In genomic region chr19:7622933-7623685, GRCh38 we compare ENCODE assay signal across 11 cellular contexts. TPM values are rescaled to one million over a fixed set of nuclear protein-coding genes. Genes with fewer than 3 reads are reported as not detected.
DNase-seq lines count a peak whose midpoint lies in the region; ATAC-seq and TF ChIP-seq lines count a peak whose summit lies in the region.
"Had no signal": no experiment of that assay in that cellular context is flagged by ENCODE, and none has a peak within 500 bp of the region (broad histone marks: within the 10 kb centered on the region; RNA-seq: fewer than 3 reads in every experiment).

No MANE protein-coding gene starts in this region.

- no peak overlapping the region for H3K27ac Mint-ChIP-seq in WTC11

- CTCF ChIA-PET in WTC11 (lab: Charles Lee): interaction anchor here (0.6 to 1.9 kb wide), 4 partner anchors 27 to 208 kb away, joined by 3 to 16 read pairs (median 8); partner anchors contain the start of genes CAMSAP3 and TRAPPC5

- POLR2A ChIA-PET in WTC11 (lab: Charles Lee): no interaction called here

- DNase-seq in ELR (ENCODE audit: low read depth) (peak; percentile 19), WTC11 (ENCODE audit: low spot score) (peak; percentile 72), posterior cingulate gyrus (no peak)
- DNase-seq: activated CD4-positive, alpha-beta T cell treated with anti-CD3 and anti-CD28 coated beads, Interleukin-2, amount 50 U/mL, for 1 hour; activated effector memory CD4-positive, alpha-beta T cell treated with anti-CD3 and anti-CD28 coated beads, Interleukin-2, amount 50 U/mL, for 16 hours; dorsolateral prefrontal cortex; NCI-H1694; NCI-H69; T-helper 2 cell had no signal

- no peaks in the 10 kb centered on the region; the same call in 1 of the 2 replicates for H3K4me1 Mint-ChIP-seq in WTC11

- TF ChIP-seq CTCF in WTC11 (IDR thresholded peaks at IDR 0.05): no peak

- ATAC-seq in WTC11: peak; percentile 89
- ATAC-seq in GM19397 (IDR thresholded peaks at IDR 0.05; ENCODE audit: unreplicated experiment): no peak

- intact Hi-C loops in posterior cingulate gyrus (cut with DNase I): no loop called here

- H3K9me3 Mint-ChIP-seq in WTC11: no peaks in the 10 kb centered on the region

- H3K4me3 Mint-ChIP-seq in WTC11: no peak overlapping the region

- H3K36me3 Mint-ChIP-seq in WTC11: peaks cover 30% of the 10 kb centered on the region

- no peaks in the 10 kb centered on the region for H3K27me3 Mint-ChIP-seq in WTC11 (ENCODE audit: low read depth)

TF ChIP-seq in WTC11, 78 proteins besides CTCF, POLR2A, EP300 and RAD21:
- TF ChIP-seq TEAD4 (CRISPR knock-in tag; IDR thresholded peaks at IDR 0.05) (no peak), ZNF671 (CRISPR knock-in tag; IDR thresholded peaks at IDR 0.05) (no peak), SMAD4 (CRISPR knock-in tag; IDR thresholded peaks at IDR 0.05) (no peak), ESRRA (CRISPR knock-in tag; IDR thresholded peaks at IDR 0.05; ENCODE audit: borderline replicate concordance) (no peak), NR3C1 (CRISPR knock-in tag; conservative IDR thresholded peaks at IDR 0.05; ENCODE audit: low read depth) (no peak), RORB (CRISPR knock-in tag; IDR thresholded peaks at IDR 0.05) (no peak), NFYB (CRISPR knock-in tag; conservative IDR thresholded peaks at IDR 0.05; ENCODE audit: low read depth) (no peak), ZNF425 (CRISPR knock-in tag; conservative IDR thresholded peaks at IDR 0.05) (no peak), ZSCAN18 (CRISPR knock-in tag; IDR thresholded peaks at IDR 0.05) (no peak), JAZF1 (CRISPR knock-in tag; IDR thresholded peaks at IDR 0.05) (no peak), NFATC4 (CRISPR knock-in tag; IDR thresholded peaks at IDR 0.05) (no peak)
- TF ChIP-seq, protein P1, sequence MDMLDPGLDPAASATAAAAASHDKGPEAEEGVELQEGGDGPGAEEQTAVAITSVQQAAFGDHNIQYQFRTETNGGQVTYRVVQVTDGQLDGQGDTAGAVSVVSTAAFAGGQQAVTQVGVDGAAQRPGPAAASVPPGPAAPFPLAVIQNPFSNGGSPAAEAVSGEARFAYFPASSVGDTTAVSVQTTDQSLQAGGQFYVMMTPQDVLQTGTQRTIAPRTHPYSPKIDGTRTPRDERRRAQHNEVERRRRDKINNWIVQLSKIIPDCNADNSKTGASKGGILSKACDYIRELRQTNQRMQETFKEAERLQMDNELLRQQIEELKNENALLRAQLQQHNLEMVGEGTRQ (CRISPR knock-in tag; IDR thresholded peaks at IDR 0.05): no peak
- TF ChIP-seq, protein P2, sequence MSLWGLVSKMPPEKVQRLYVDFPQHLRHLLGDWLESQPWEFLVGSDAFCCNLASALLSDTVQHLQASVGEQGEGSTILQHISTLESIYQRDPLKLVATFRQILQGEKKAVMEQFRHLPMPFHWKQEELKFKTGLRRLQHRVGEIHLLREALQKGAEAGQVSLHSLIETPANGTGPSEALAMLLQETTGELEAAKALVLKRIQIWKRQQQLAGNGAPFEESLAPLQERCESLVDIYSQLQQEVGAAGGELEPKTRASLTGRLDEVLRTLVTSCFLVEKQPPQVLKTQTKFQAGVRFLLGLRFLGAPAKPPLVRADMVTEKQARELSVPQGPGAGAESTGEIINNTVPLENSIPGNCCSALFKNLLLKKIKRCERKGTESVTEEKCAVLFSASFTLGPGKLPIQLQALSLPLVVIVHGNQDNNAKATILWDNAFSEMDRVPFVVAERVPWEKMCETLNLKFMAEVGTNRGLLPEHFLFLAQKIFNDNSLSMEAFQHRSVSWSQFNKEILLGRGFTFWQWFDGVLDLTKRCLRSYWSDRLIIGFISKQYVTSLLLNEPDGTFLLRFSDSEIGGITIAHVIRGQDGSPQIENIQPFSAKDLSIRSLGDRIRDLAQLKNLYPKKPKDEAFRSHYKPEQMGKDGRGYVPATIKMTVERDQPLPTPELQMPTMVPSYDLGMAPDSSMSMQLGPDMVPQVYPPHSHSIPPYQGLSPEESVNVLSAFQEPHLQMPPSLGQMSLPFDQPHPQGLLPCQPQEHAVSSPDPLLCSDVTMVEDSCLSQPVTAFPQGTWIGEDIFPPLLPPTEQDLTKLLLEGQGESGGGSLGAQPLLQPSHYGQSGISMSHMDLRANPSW (CRISPR knock-in tag; conservative IDR thresholded peaks at IDR 0.05; ENCODE audit: low read depth): no peak
- TF ChIP-seq, protein P3, sequence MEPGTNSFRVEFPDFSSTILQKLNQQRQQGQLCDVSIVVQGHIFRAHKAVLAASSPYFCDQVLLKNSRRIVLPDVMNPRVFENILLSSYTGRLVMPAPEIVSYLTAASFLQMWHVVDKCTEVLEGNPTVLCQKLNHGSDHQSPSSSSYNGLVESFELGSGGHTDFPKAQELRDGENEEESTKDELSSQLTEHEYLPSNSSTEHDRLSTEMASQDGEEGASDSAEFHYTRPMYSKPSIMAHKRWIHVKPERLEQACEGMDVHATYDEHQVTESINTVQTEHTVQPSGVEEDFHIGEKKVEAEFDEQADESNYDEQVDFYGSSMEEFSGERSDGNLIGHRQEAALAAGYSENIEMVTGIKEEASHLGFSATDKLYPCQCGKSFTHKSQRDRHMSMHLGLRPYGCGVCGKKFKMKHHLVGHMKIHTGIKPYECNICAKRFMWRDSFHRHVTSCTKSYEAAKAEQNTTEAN (CRISPR knock-in tag; IDR thresholded peaks at IDR 0.05): no peak
- TF ChIP-seq, protein P4, sequence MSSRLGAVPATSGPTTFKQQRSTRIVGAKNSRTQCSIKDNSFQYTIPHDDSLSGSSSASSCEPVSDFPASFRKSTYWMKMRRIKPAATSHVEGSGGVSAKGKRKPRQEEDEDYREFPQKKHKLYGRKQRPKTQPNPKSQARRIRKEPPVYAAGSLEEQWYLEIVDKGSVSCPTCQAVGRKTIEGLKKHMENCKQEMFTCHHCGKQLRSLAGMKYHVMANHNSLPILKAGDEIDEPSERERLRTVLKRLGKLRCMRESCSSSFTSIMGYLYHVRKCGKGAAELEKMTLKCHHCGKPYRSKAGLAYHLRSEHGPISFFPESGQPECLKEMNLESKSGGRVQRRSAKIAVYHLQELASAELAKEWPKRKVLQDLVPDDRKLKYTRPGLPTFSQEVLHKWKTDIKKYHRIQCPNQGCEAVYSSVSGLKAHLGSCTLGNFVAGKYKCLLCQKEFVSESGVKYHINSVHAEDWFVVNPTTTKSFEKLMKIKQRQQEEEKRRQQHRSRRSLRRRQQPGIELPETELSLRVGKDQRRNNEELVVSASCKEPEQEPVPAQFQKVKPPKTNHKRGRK (CRISPR knock-in tag; IDR thresholded peaks at IDR 0.05; ENCODE audit: borderline replicate concordance): no peak

RNA-seq across cellular contexts. Expression of gene XAB2, which starts 6.2 kb away (rescaled TPM):
- 65.7 to 71.9 TPM (median 67.4 TPM) in 3 replicates for total RNA-seq in WTC11 (2021)

RNA-seq across cellular contexts. Expression of gene PET100, which starts 6.5 kb away (rescaled TPM):
- total RNA-seq in WTC11 (2021): 111 to 126 TPM (median 122 TPM) in 3 replicates

RNA-seq across cellular contexts. Expression of gene PCP2, which starts 10.4 kb away (rescaled TPM):
- total RNA-seq in WTC11 (2021): 0.48 to 1.1 TPM (median 0.85 TPM) in 3 replicates
- total RNA-seq: lung microvascular endothelial cell had no signal

RNA-seq across cellular contexts. Expression of gene STXBP2, which starts 13.8 kb away (rescaled TPM):
- total RNA-seq in WTC11 (2021): 68.9 to 79.3 TPM (median 73.0 TPM) in 3 replicates

RNA-seq across cellular contexts. Expression of gene CAMSAP3, which starts 27.4 kb away (rescaled TPM):
- total RNA-seq in WTC11 (2021): 27.8 to 34.6 TPM (median 32.1 TPM) in 3 replicates

Comparison
In these comparisons a context has a peak if more than half of its experiments do, and no peak if none do; other contexts are left out.
1. DNase-seq: peak in ELR (single experiment) and WTC11 (single experiment); none in posterior cingulate gyrus (0 of 10).